Comparison of ENCODE assay signal across 15 cellular contexts in the genomic region with DNA sequence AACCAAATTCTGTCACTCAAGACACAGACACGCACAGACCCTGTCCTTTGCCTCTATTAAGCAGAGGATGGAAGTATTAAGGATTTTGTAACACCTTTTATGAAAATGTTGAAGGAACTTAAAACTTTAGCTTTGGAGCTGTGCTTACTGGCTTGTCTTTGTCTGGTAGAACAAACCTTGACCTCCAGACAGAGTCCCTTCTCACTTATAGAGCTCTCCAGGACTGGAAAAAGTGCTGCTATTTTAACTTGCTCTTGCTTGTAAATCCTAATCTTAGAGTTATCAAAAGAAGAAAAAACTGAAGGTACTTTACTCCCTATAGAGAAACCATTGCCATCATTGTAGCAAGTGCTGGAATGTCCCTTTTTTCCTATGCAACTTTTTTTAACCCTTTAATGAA.
DNase-seq lines count a peak whose midpoint lies in the region; ATAC-seq, FAIRE-seq and TF ChIP-seq lines count a peak whose summit lies in the region.
"Had no signal": no experiment of that assay in that cellular context is flagged by ENCODE, and none has a peak within 500 bp of the region (broad histone marks: within the 10 kb centered on the region; RNA-seq: fewer than 3 reads in every experiment).

No MANE protein-coding gene starts in this region.

- no peaks in the 10 kb centered on the region for H3F3A ChIP-seq in smooth muscle cell (ENCODE audit: low read depth)

- no peak overlapping the region for H3K4ac ChIP-seq in mesendoderm (ENCODE audit: low read depth, low read length)

- no peaks in the 10 kb centered on the region for H3K9me3 ChIP-seq in HUES48 (ENCODE audit: control insufficient read depth, insufficient read depth, low read length)
- no peaks in the 10 kb centered on the region for H3K9me3 ChIP-seq in GM12878 (replicated peaks; ENCODE audit: control insufficient read depth, insufficient read depth, low read length)
- no peaks in the 10 kb centered on the region for H3K9me3 ChIP-seq in smooth muscle cell (replicated peaks; ENCODE audit: low read depth)
- no peaks in the 10 kb centered on the region for H3K9me3 ChIP-seq in BE2C
- H3K9me3 ChIP-seq: HAP-1 had no signal

- CTCF ChIA-PET in GM12878 (lab: Yijun Ruan, JAX) = no interaction called here

- no peak overlapping the region for H3K9ac ChIP-seq in HUES48 (ENCODE audit: low read depth, low read length)
- no peak overlapping the region for H3K9ac ChIP-seq in GM12878 (ENCODE audit: control insufficient read depth, insufficient read depth, low read length)
- no peak overlapping the region for H3K9ac ChIP-seq in mesendoderm (ENCODE audit: low read length)
- no peak overlapping the region for H3K9ac ChIP-seq in smooth muscle cell (ENCODE audit: low read depth)

- ATAC-seq in GM12878 = no peak

- H2BK15ac ChIP-seq in mesendoderm (replicated peaks; ENCODE audit: low read depth) = peak overlapping the region; percentile 19

- no peak overlapping the region for H4K5ac ChIP-seq in mesendoderm (ENCODE audit: low read length)

- no peak for TF ChIP-seq EP300 in GM12878 (IDR thresholded peaks at IDR 0.05; ENCODE audit: borderline replicate concordance in 1 of 2, control insufficient read depth in 1 of 2, low read depth in 2 of 2, low read length in 2 of 2)

- H3K36me3 ChIP-seq in HUES48 (ENCODE audit: control insufficient read depth, insufficient read depth, low read length) (no peaks in the 10 kb centered on the region), GM12878 (ENCODE audit: control insufficient read depth in 2 of 2, insufficient read depth in 2 of 2, low read length in 1 of 2) (no peaks in the 10 kb centered on the region), mesendoderm (ENCODE audit: control insufficient read depth, insufficient read depth, low read length) (no peaks in the 10 kb centered on the region), smooth muscle cell (ENCODE audit: low read depth) (no peaks in the 10 kb centered on the region), BE2C (no peaks in the 10 kb centered on the region)
- H3K36me3 ChIP-seq: HAP-1 had no signal

- no peak overlapping the region for H3K4me2 ChIP-seq in GM12878 (ENCODE audit: control insufficient read depth, insufficient read depth)
- H3K4me2 ChIP-seq in mesendoderm (ENCODE audit: low read length) = no peak overlapping the region
- H3K4me2 ChIP-seq in smooth muscle cell = no peak overlapping the region

- DNase-seq in GM12878 (ENCODE audit: low read depth, low spot score) (no peak), mesendoderm (peak; percentile 30), smooth muscle cell (lab: John Stamatoyannopoulos, UW; ENCODE audit: unreplicated experiment) (no peak), mesenteric fat pad (ENCODE audit: low spot score) (no peak), BE2C (no peak), NCI-H2171 treated with DMSO at 0.1 percent for 48 hours (lab: John Stamatoyannopoulos, UW) (no peak)
- DNase-seq: CD4-positive, alpha-beta memory T cell; DMS79; GOT3 had no signal

- no peak overlapping the region for H3K18ac ChIP-seq in mesendoderm (ENCODE audit: low read length)

- H3K4me1 ChIP-seq in HUES48 (ENCODE audit: control insufficient read depth, insufficient read depth, low read length) (peaks cover 24% of the 10 kb centered on the region), GM12878 (ENCODE audit: control insufficient read depth, insufficient read depth, low read length) (no peaks in the 10 kb centered on the region), mesendoderm (ENCODE audit: control insufficient read depth, low read depth, low read length) (peaks cover 3% of the 10 kb centered on the region), smooth muscle cell (ENCODE audit: low read depth) (peaks cover 14% of the 10 kb centered on the region), BE2C (no peaks in the 10 kb centered on the region)
- H3K4me1 ChIP-seq: HAP-1 had no signal

- no peak overlapping the region for H2BK120ac ChIP-seq in mesendoderm (ENCODE audit: low read depth, low read length)

- TF ChIP-seq POLR2A in GM12878 (IDR thresholded peaks at IDR 0.05; ENCODE audit: low read depth, low read length) = no peak

- H2AFZ ChIP-seq in GM12878 (ENCODE audit: control insufficient read depth, low read depth, low read length) (no peak overlapping the region), smooth muscle cell (ENCODE audit: low read depth) (peak overlapping the region; percentile 9)

- no peak overlapping the region for H2BK5ac ChIP-seq in mesendoderm (ENCODE audit: low read length)

- H3K27me3 ChIP-seq in HUES48 (ENCODE audit: control insufficient read depth, insufficient read depth, low read length) (no peaks in the 10 kb centered on the region), GM12878 (replicated peaks in 1 of 2; ENCODE audit: control insufficient read depth in 2 of 2, insufficient read depth in 2 of 2, low read length in 1 of 2) (no peaks in the 10 kb centered on the region), mesendoderm (ENCODE audit: insufficient read depth, low read length, poor library complexity) (no peaks in the 10 kb centered on the region), smooth muscle cell (ENCODE audit: low read depth) (no peaks in the 10 kb centered on the region), BE2C (no peaks in the 10 kb centered on the region)

- no peak overlapping the region for H3K23ac ChIP-seq in mesendoderm (ENCODE audit: low read length)

- in situ Hi-C loops in GM12878 (cut with MboI) = no loop called here

- no peak overlapping the region for H2AK5ac ChIP-seq in mesendoderm (ENCODE audit: low read length)

- 0% methylated on average over 1 of the region's 1 CpG for WGBS in GM12878 (ENCODE audit: insufficient coverage, insufficient replicate concordance, low lambda C conversion rate, missing lambda C conversion rate)
- no CpG with 5 or more reads among the region's 1 CpG for WGBS in mesendoderm (ENCODE audit: extremely low coverage, insufficient coverage, low lambda C conversion rate)
- 0% methylated on average over 1 of the region's 1 CpG for WGBS in smooth muscle cell (ENCODE audit: low lambda C conversion rate)

- TF ChIP-seq RAD21 in GM12878 (IDR thresholded peaks at IDR 0.05; ENCODE audit: insufficient read depth, low read depth, low read length) = no peak

- SMC1A ChIA-PET in GM12878 (lab: Charles Lee; ENCODE audit: uncharacterized antibody, unreplicated experiment) = no interaction called here

- no peak for FAIRE-seq in GM12878 (lab: Jason Lieb, UNC)
- FAIRE-seq: A204.1, G401.6, GM12892 had no signal

- TF ChIP-seq CTCF in GM12878 (IDR thresholded peaks at IDR 0.05 in 2 of 3, conservative IDR thresholded peaks at IDR 0.05 in 1 of 3; ENCODE audit: control insufficient read depth in 2 of 3, extremely low read depth in 1 of 3, insufficient read depth in 1 of 3, low read depth in 3 of 3, low read length in 3 of 3) (no peak), smooth muscle cell (IDR thresholded peaks at IDR 0.05; ENCODE audit: borderline replicate concordance, insufficient read depth, poor library complexity, severe bottlenecking) (no peak), BE2C (IDR thresholded peaks at IDR 0.05; ENCODE audit: low read depth, low read length) (no peak)

- no TSS peak for BruUV-seq in GM12878 (replicated peaks; lab: Mats Ljungman, UMichigan)

- H3K79me1 ChIP-seq in mesendoderm (ENCODE audit: low read length) = no peaks in the 10 kb centered on the region

- POLR2A ChIA-PET in GM12878 (lab: Charles Lee) = no interaction called here

- peak overlapping the region; percentile 12 for H3K56ac ChIP-seq in mesendoderm (ENCODE audit: low read length)

- H4K8ac ChIP-seq in mesendoderm (ENCODE audit: low read depth, low read length) = no peak overlapping the region

- no peak overlapping the region; the same call in 1 of the 2 replicates for H3K4me3 ChIP-seq in HUES48 (ENCODE audit: low read depth, low read length)
- no peak overlapping the region for H3K4me3 ChIP-seq in GM12878
- no peak overlapping the region for H3K4me3 ChIP-seq in mesendoderm (ENCODE audit: low read length)
- no peak overlapping the region for H3K4me3 ChIP-seq in smooth muscle cell
- no peak overlapping the region for H3K4me3 ChIP-seq in BE2C (ENCODE audit: low read depth, low read length)
- H3K4me3 ChIP-seq: HAP-1 had no signal

- H3K27ac ChIP-seq in HUES48 (ENCODE audit: low read depth, low read length) (peak overlapping the region; percentile 69), GM12878 (ENCODE audit: control insufficient read depth, insufficient read depth) (no peak overlapping the region), mesendoderm (ENCODE audit: low read depth, low read length) (peak overlapping the region; percentile 32), smooth muscle cell (ENCODE audit: low read depth) (no peak overlapping the region)
- H3K27ac ChIP-seq: C4-2B had no signal

- no peaks in the 10 kb centered on the region for H4K20me1 ChIP-seq in GM12878 (ENCODE audit: control insufficient read depth, insufficient read depth)
- no peaks in the 10 kb centered on the region for H4K20me1 ChIP-seq in smooth muscle cell (ENCODE audit: low read depth)

- no peaks in the 10 kb centered on the region for H3K79me2 ChIP-seq in GM12878 (ENCODE audit: control insufficient read depth, insufficient read depth, low read length)
- no peaks in the 10 kb centered on the region for H3K79me2 ChIP-seq in mesendoderm (ENCODE audit: control insufficient read depth, insufficient read depth, low read length)
- H3K79me2 ChIP-seq in smooth muscle cell (ENCODE audit: low read depth) = no peaks in the 10 kb centered on the region

- RAD21 ChIA-PET in GM12878 (lab: Charles Lee; ENCODE audit: unreplicated experiment) = no interaction called here

- intact Hi-C loops in GM12878 (cut with micrococcal nuclease; ENCODE audit: unreplicated experiment) = no loop called here

TF ChIP-seq in GM12878, 131 proteins besides CTCF, POLR2A, EP300 and RAD21:
- no peak for TF ChIP-seq SPI1 (IDR thresholded peaks at IDR 0.05; ENCODE audit: borderline replicate concordance, insufficient read depth, low read depth, low read length)
- TF ChIP-seq, protein P1, sequence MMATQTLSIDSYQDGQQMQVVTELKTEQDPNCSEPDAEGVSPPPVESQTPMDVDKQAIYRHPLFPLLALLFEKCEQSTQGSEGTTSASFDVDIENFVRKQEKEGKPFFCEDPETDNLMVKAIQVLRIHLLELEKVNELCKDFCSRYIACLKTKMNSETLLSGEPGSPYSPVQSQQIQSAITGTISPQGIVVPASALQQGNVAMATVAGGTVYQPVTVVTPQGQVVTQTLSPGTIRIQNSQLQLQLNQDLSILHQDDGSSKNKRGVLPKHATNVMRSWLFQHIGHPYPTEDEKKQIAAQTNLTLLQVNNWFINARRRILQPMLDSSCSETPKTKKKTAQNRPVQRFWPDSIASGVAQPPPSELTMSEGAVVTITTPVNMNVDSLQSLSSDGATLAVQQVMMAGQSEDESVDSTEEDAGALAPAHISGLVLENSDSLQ (IDR thresholded peaks at IDR 0.05) = 0 out of 2 replicates have a peak, but pooled peaks have one; percentile 15

Comparison
In these comparisons a context has a peak if more than half of its experiments do, and no peak if none do; other contexts are left out.
1. H3K27ac ChIP-seq: peak in HUES48 (single experiment) and mesendoderm (single experiment); none in GM12878 (single experiment) and smooth muscle cell (single experiment).